ENCODE assay signal across 9 cellular contexts in genomic region chr19:13119654-13120053, GRCh38. TPM values are rescaled to one million over a fixed set of nuclear protein-coding genes. Genes with fewer than 3 reads are reported as not detected.
DNase-seq lines count a peak whose midpoint lies in the region; TF ChIP-seq lines count a peak whose summit lies in the region.
"Had no signal": no experiment of that assay in that cellular context is flagged by ENCODE, and none has a peak within 500 bp of the region (broad histone marks: within the 10 kb centered on the region; RNA-seq: fewer than 3 reads in every experiment).

No MANE protein-coding gene starts in this region.

- H3K4me3 ChIP-seq in foreskin fibroblast (ENCODE audit: low read depth in 1 of 2, low read length in 2 of 2) (peak overlapping the region; percentile 76 to 95), skin epidermis (peak overlapping the region in 3 of 7 experiments; percentile 93 to 98 (median 95))

- DNase-seq in T-helper 1 cell: no peak
- no peak for DNase-seq in activated CD4-positive, alpha-beta memory T cell treated with anti-CD3 and anti-CD28 coated beads for 36 hours
- DNase-seq in foreskin fibroblast: no peak
- DNase-seq in OCI-M1 (lab: John Stamatoyannopoulos, UW): no peak
- DNase-seq in DMS 273 (lab: John Stamatoyannopoulos, UW; ENCODE audit: unreplicated experiment): no peak
- DNase-seq in NCI-H1930 (lab: John Stamatoyannopoulos, UW): no peak

- H3K27me3 Mint-ChIP-seq in T-helper 1 cell treated with Interleukin-12 subunit alpha and Interleukin-12 subunit beta and Interleukin-4 antibody, amounts not matched to agents 30 μg/mL and 1 μg/mL, for 36 hours (ENCODE audit: low read depth): no peaks in the 10 kb centered on the region
- H3K27me3 Mint-ChIP-seq in activated CD4-positive, alpha-beta memory T cell treated with anti-CD3 and anti-CD28 coated beads for 36 hours: no peaks in the 10 kb centered on the region

- intact Hi-C loops in activated CD4-positive, alpha-beta memory T cell treated with anti-CD3 and anti-CD28 coated beads for 36 hours (cut with micrococcal nuclease): loop anchor here (5.0 kb wide), 1 partner anchor 93 kb away; no protein-coding TSS in a partner anchor

- TF ChIP-seq CTCF in foreskin fibroblast (IDR thresholded peaks at IDR 0.05; ENCODE audit: low read depth, low read length): no peak

- peak overlapping the region in 14 of 21 experiments; percentile 84 to 94 (median 90) for H3K27ac ChIP-seq in skin epidermis

- CTCF ChIA-PET in activated CD4-positive, alpha-beta memory T cell treated with anti-CD3 and anti-CD28 coated beads for 36 hours (lab: Charles Lee): interaction anchor here (0.8 to 2.8 kb wide), 3 partner anchors 8 to 58 kb away, joined by 3 to 12 read pairs (median 6); partner anchors contain the start of genes IER2 and STX10

- H3K9me3 Mint-ChIP-seq in T-helper 1 cell treated with Interleukin-12 subunit alpha and Interleukin-12 subunit beta and Interleukin-4 antibody, amounts not matched to agents 30 μg/mL and 1 μg/mL, for 36 hours: no peaks in the 10 kb centered on the region
- no peaks in the 10 kb centered on the region for H3K9me3 Mint-ChIP-seq in activated CD4-positive, alpha-beta memory T cell treated with anti-CD3 and anti-CD28 coated beads for 36 hours

- peak overlapping the region; percentile 83 for H3K4me3 Mint-ChIP-seq in T-helper 1 cell treated with Interleukin-12 subunit alpha and Interleukin-12 subunit beta and Interleukin-4 antibody, amounts not matched to agents 30 μg/mL and 1 μg/mL, for 36 hours
- peak overlapping the region; percentile 79 for H3K4me3 Mint-ChIP-seq in activated CD4-positive, alpha-beta memory T cell treated with anti-CD3 and anti-CD28 coated beads for 36 hours

- peaks cover 3% of the 10 kb centered on the region for H3K36me3 Mint-ChIP-seq in T-helper 1 cell treated with Interleukin-12 subunit alpha and Interleukin-12 subunit beta and Interleukin-4 antibody, amounts not matched to agents 30 μg/mL and 1 μg/mL, for 36 hours (ENCODE audit: low read depth)
- peaks cover 16% of the 10 kb centered on the region for H3K36me3 Mint-ChIP-seq in activated CD4-positive, alpha-beta memory T cell treated with anti-CD3 and anti-CD28 coated beads for 36 hours

- H3K4me1 Mint-ChIP-seq in T-helper 1 cell treated with Interleukin-12 subunit alpha and Interleukin-12 subunit beta and Interleukin-4 antibody, amounts not matched to agents 30 μg/mL and 1 μg/mL, for 36 hours (ENCODE audit: low read depth): peaks cover 34% of the 10 kb centered on the region
- H3K4me1 Mint-ChIP-seq in activated CD4-positive, alpha-beta memory T cell treated with anti-CD3 and anti-CD28 coated beads for 36 hours (ENCODE audit: low read depth): peaks cover 57% of the 10 kb centered on the region

- POLR2A ChIA-PET in activated CD4-positive, alpha-beta memory T cell treated with anti-CD3 and anti-CD28 coated beads for 36 hours (lab: Charles Lee): interaction anchor here (2.5 to 4.1 kb wide), 3 partner anchors 13 to 33 kb away, joined by 10 to 38 read pairs (median 19); partner anchors contain the start of genes IER2 and STX10

- H3K27ac Mint-ChIP-seq in T-helper 1 cell treated with Interleukin-12 subunit alpha and Interleukin-12 subunit beta and Interleukin-4 antibody, amounts not matched to agents 30 μg/mL and 1 μg/mL, for 36 hours: peak overlapping the region; percentile 42
- H3K27ac Mint-ChIP-seq in activated CD4-positive, alpha-beta memory T cell treated with anti-CD3 and anti-CD28 coated beads for 36 hours: peak overlapping the region; percentile 77

RNA-seq across cellular contexts. Expression of gene NACC1, which starts 1.6 kb away (rescaled TPM):
- 10 to 100 TPM; 89.8 to 90.9 TPM for total RNA-seq in activated CD4-positive, alpha-beta memory T cell treated with anti-CD3 and anti-CD28 coated beads for 36 hours

RNA-seq across cellular contexts. Expression of gene TRMT1, which starts 3.1 kb away (rescaled TPM):
- total RNA-seq in activated CD4-positive, alpha-beta memory T cell treated with anti-CD3 and anti-CD28 coated beads for 36 hours: 10 to 100 TPM; 59.2 to 61.3 TPM

RNA-seq across cellular contexts. Expression of gene LYL1, which starts 17.0 kb away (rescaled TPM):
- total RNA-seq in activated CD4-positive, alpha-beta memory T cell treated with anti-CD3 and anti-CD28 coated beads for 36 hours: 1 to 10 TPM; 5.0 to 5.6 TPM
- total RNA-seq: HT1080 had no signal

RNA-seq across cellular contexts. Expression of gene STX10, which starts 30.5 kb away (rescaled TPM):
- 10 to 100 TPM; 65.5 to 66.3 TPM for total RNA-seq in activated CD4-positive, alpha-beta memory T cell treated with anti-CD3 and anti-CD28 coated beads for 36 hours

RNA-seq across cellular contexts. Expression of gene IER2, which starts 30.6 kb away (rescaled TPM):
- total RNA-seq in activated CD4-positive, alpha-beta memory T cell treated with anti-CD3 and anti-CD28 coated beads for 36 hours: 100 to 1,000 TPM; 129 to 137 TPM
